Comparison of ENCODE assay signal across 1 cellular context in genomic region chr6:13923527-13924145, GRCh38.
TF ChIP-seq lines count a peak whose summit lies in the region.

No MANE protein-coding gene starts in this region.

TF ChIP-seq in GM23338, 12 proteins besides CTCF, POLR2A, EP300 and RAD21 (continued from another document):
- no peak for TF ChIP-seq ETS1 (IDR thresholded peaks at IDR 0.05)
- no peak for TF ChIP-seq ZNF114 (CRISPR knock-in tag; IDR thresholded peaks at IDR 0.05)
- no peak for TF ChIP-seq NANOG (IDR thresholded peaks at IDR 0.05; ENCODE audit: borderline replicate concordance)
